ENCODE assay signal across 25 cellular contexts in the genomic region with DNA sequence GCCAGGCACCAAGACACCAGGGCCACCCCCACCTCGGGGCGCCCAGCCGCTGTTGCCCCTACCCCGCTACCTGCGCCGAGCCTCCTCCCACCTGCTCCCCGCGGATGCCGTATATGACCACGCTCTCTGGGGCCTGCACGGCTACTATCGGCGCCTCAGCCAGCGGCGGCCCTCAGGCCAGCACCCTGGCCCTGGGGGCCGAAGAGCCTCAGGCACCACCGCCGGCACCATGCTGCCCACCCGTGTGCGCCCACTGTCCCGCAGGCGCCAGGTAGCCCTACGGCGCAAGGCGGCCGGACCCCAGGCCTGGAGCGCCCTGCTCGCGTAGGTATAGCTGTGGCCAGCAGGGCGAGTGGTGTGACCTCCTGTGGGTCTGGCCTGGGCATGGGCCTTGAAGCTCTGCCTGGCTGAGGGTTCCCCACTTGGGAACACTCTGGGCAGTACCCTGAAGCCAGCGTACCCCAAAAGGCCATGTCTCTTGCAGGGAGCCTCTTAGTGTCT. TPM values are rescaled to one million over a fixed set of nuclear protein-coding genes. Genes with fewer than 3 reads are reported as not detected.
A peak's percentile ranks its signal among the peaks of the same experiment; 100 is the strongest.
DNase-seq lines count a peak whose midpoint lies in the region; ATAC-seq, FAIRE-seq and TF ChIP-seq lines count a peak whose summit lies in the region.
"Had no signal": no experiment of that assay in that cellular context is flagged by ENCODE, and none has a peak within 500 bp of the region (broad histone marks: within the 10 kb centered on the region; RNA-seq: fewer than 3 reads in every experiment).

No MANE protein-coding gene starts in this region.

- H3K27me3 Mint-ChIP-seq in MCF 10A (ENCODE audit: insufficient read depth, unreplicated experiment): no peaks in the 10 kb centered on the region
- H3K27me3 Mint-ChIP-seq in stimulated activated memory B cell treated with anti-CD40 and anti-IgM and Interleukin-4, amounts not matched to agents 10 μg/mL and 1 μg/mL and 100 μg/mL, for 72 hours: no peaks in the 10 kb centered on the region
- H3K27me3 Mint-ChIP-seq: activated CD4-positive, alpha-beta T cell treated with anti-CD3 and anti-CD28 coated beads, Interleukin-2, amount 10 ng/mL, durations not matched to agents 7 days and 5 days; activated naive CD8-positive, alpha-beta T cell; CD4-positive, CD25-positive, alpha-beta regulatory T cell; T-helper 17 cell had no signal

- H3K79me2 ChIP-seq in OCI-LY1 (ENCODE audit: insufficient read depth, low read length): peaks cover 8% of the 10 kb centered on the region; the same call in 1 of the 2 replicates

- H3K36me3 Mint-ChIP-seq in MCF 10A (ENCODE audit: insufficient read depth, unreplicated experiment): peaks cover 13% of the 10 kb centered on the region
- H3K36me3 Mint-ChIP-seq in stimulated activated memory B cell treated with anti-CD40 and anti-IgM and Interleukin-4, amounts not matched to agents 10 μg/mL and 1 μg/mL and 100 μg/mL, for 72 hours: peaks cover 27% of the 10 kb centered on the region
- H3K36me3 Mint-ChIP-seq: activated naive CD8-positive, alpha-beta T cell had no signal

- peak overlapping the region; percentile 41 to 67 for H3K27ac ChIP-seq in breast epithelium
- H3K27ac ChIP-seq in OCI-LY1 (ENCODE audit: low read depth, low read length, poor library complexity, severe bottlenecking): no peak overlapping the region
- H3K27ac ChIP-seq in kidney (ENCODE audit: low read depth in 2 of 2, low read length in 2 of 2): no peak overlapping the region
- H3K27ac ChIP-seq: colonic mucosa, KMS-11, PC-9 had no signal

- BruUV-seq in MCF 10A (replicated peaks; lab: Mats Ljungman, UMichigan): no TSS peak

- H3K4me2 ChIP-seq in OCI-LY1 (ENCODE audit: low read length): peak overlapping the region; percentile 43; the same call in 1 of the 2 replicates
- H3K4me2 ChIP-seq: KMS-11, PC-9 had no signal

- H2AFZ ChIP-seq in OCI-LY1 (ENCODE audit: low read length): no peak overlapping the region
- H2AFZ ChIP-seq: PC-9 had no signal

- no peak overlapping the region for H3K9ac ChIP-seq in OCI-LY1 (ENCODE audit: low read length)
- no peak overlapping the region for H3K9ac ChIP-seq in kidney (ENCODE audit: low read length in 2 of 2)
- H3K9ac ChIP-seq: KMS-11 had no signal

- DNase-seq in breast epithelium (ENCODE audit: low spot score in 2 of 2) (no peak), MCF 10A (ENCODE audit: unreplicated experiment) (no peak), kidney (peak; percentile 68), NCI-H69 (lab: John Stamatoyannopoulos, UW) (no peak), iPS-NIHi11 (ENCODE audit: low spot score) (no peak)
- DNase-seq: activated CD4-positive, alpha-beta T cell treated with anti-CD3 and anti-CD28 coated beads, Interleukin-2, amount 10 ng/mL, durations not matched to agents 7 days and 5 days; CD4-positive, CD25-positive, alpha-beta regulatory T cell; colonic mucosa; DMS153; mucosa of descending colon; NCI-H1092; NCI-H1930; NCI-H226; PC-9; retina; stimulated activated CD4-positive, alpha-beta T cell treated with anti-CD3 and anti-CD28 coated beads, Interleukin-12 subunit alpha, Interleukin-12 subunit beta, amount 100 ng/mL, for 4 hours; T-helper 17 cell had no signal

- no peaks in the 10 kb centered on the region for H3K36me3 ChIP-seq in breast epithelium
- H3K36me3 ChIP-seq in OCI-LY1 (ENCODE audit: insufficient read depth, low read length): peaks cover 41% of the 10 kb centered on the region; the same call in 1 of the 2 replicates
- H3K36me3 ChIP-seq in kidney (ENCODE audit: control insufficient read depth in 1 of 2, insufficient read depth in 2 of 2, low read length in 2 of 2): peaks cover 4 to 7% of the 10 kb centered on the region in 2 donors
- H3K36me3 ChIP-seq: colonic mucosa had no signal

- H3K9me3 ChIP-seq in breast epithelium: no peaks in the 10 kb centered on the region
- no peaks in the 10 kb centered on the region for H3K9me3 ChIP-seq in OCI-LY1 (ENCODE audit: low read length)
- H3K9me3 ChIP-seq in kidney (ENCODE audit: control insufficient read depth in 1 of 2, low read length in 2 of 2): no peaks in the 10 kb centered on the region
- H3K9me3 ChIP-seq: colonic mucosa, mucosa of descending colon had no signal

- no peak for TF ChIP-seq POLR2A in breast epithelium (IDR thresholded peaks at IDR 0.05)

- POLR2A ChIA-PET in MCF 10A (lab: Yijun Ruan, JAX): interaction anchor here (1.3 kb wide), 1 partner anchor 10 kb away, joined by 3 read pairs; no protein-coding TSS in a partner anchor

- H3K4me3 ChIP-seq in breast epithelium (no peak overlapping the region), OCI-LY1 (ENCODE audit: low read depth, low read length, poor library complexity, severe bottlenecking) (no peak overlapping the region), kidney (ENCODE audit: low read length in 2 of 2) (no peak overlapping the region)
- H3K4me3 ChIP-seq: colonic mucosa, mucosa of descending colon, PC-9 had no signal

- peak; percentile 21 for ATAC-seq in stimulated activated memory B cell treated with anti-CD40 and anti-IgM and Interleukin-4, amounts not matched to agents 10 μg/mL and 1 μg/mL and 100 μg/mL, for 72 hours
- ATAC-seq in HG03520 (IDR thresholded peaks at IDR 0.05; ENCODE audit: unreplicated experiment): no peak

- H3K9me3 Mint-ChIP-seq in MCF 10A (ENCODE audit: unreplicated experiment): no peaks in the 10 kb centered on the region
- no peaks in the 10 kb centered on the region for H3K9me3 Mint-ChIP-seq in stimulated activated memory B cell treated with anti-CD40 and anti-IgM and Interleukin-4, amounts not matched to agents 10 μg/mL and 1 μg/mL and 100 μg/mL, for 72 hours
- H3K9me3 Mint-ChIP-seq: activated CD4-positive, alpha-beta T cell treated with anti-CD3 and anti-CD28 coated beads, Interleukin-2, amount 10 ng/mL, durations not matched to agents 7 days and 5 days; CD4-positive, CD25-positive, alpha-beta regulatory T cell had no signal

- peaks cover 10% of the 10 kb centered on the region for H3K4me1 Mint-ChIP-seq in MCF 10A (ENCODE audit: insufficient read depth, unreplicated experiment)
- peaks cover 18% of the 10 kb centered on the region for H3K4me1 Mint-ChIP-seq in stimulated activated memory B cell treated with anti-CD40 and anti-IgM and Interleukin-4, amounts not matched to agents 10 μg/mL and 1 μg/mL and 100 μg/mL, for 72 hours

- H3K27ac Mint-ChIP-seq in MCF 10A (ENCODE audit: low read depth, unreplicated experiment): no peak overlapping the region
- H3K27ac Mint-ChIP-seq in stimulated activated memory B cell treated with anti-CD40 and anti-IgM and Interleukin-4, amounts not matched to agents 10 μg/mL and 1 μg/mL and 100 μg/mL, for 72 hours: no peak overlapping the region
- H3K27ac Mint-ChIP-seq: activated CD4-positive, alpha-beta T cell treated with anti-CD3 and anti-CD28 coated beads, Interleukin-2, amount 10 ng/mL, durations not matched to agents 7 days and 5 days had no signal

- H4K20me1 ChIP-seq in OCI-LY1 (ENCODE audit: insufficient read depth, low read length): no peaks in the 10 kb centered on the region

- peaks cover 18 to 19% of the 10 kb centered on the region in 2 donors for H3K4me1 ChIP-seq in breast epithelium
- H3K4me1 ChIP-seq in OCI-LY1 (ENCODE audit: insufficient read depth, low read length, severe bottlenecking): peaks cover 33% of the 10 kb centered on the region
- peaks cover 5 to 28% of the 10 kb centered on the region in 2 donors for H3K4me1 ChIP-seq in kidney (ENCODE audit: control insufficient read depth in 1 of 2, insufficient read depth in 1 of 2, low read depth in 1 of 2, low read length in 2 of 2)

- FAIRE-seq in kidney (lab: Jason Lieb, UNC): no peak
- FAIRE-seq: endometrium, G401.6 had no signal

- TF ChIP-seq CTCF in breast epithelium (IDR thresholded peaks at IDR 0.05) (no peak), MCF 10A (IDR thresholded peaks at IDR 0.05; ENCODE audit: unreplicated experiment) (no peak), OCI-LY1 (IDR thresholded peaks at IDR 0.05; ENCODE audit: low read length) (no peak), kidney (IDR thresholded peaks at IDR 0.05; ENCODE audit: borderline replicate concordance, extremely low read depth, insufficient read depth) (no peak)

- H3K4me3 Mint-ChIP-seq in MCF 10A (ENCODE audit: unreplicated experiment): no peak overlapping the region
- H3K4me3 Mint-ChIP-seq in stimulated activated memory B cell treated with anti-CD40 and anti-IgM and Interleukin-4, amounts not matched to agents 10 μg/mL and 1 μg/mL and 100 μg/mL, for 72 hours: no peak overlapping the region
- H3K4me3 Mint-ChIP-seq: activated CD4-positive, alpha-beta T cell treated with anti-CD3 and anti-CD28 coated beads, Interleukin-2, amount 10 ng/mL, durations not matched to agents 7 days and 5 days; activated naive CD8-positive, alpha-beta T cell had no signal

- no peaks in the 10 kb centered on the region for H3F3A ChIP-seq in OCI-LY1 (ENCODE audit: insufficient read depth, low read length)

- no peaks in the 10 kb centered on the region for H3K9me2 ChIP-seq in OCI-LY1 (ENCODE audit: low read depth, low read length)

- intact Hi-C loops in breast epithelium (cut with DNase I; ENCODE audit: low total_unique reads): no loop called here
- intact Hi-C loops in MCF 10A (cut with micrococcal nuclease): no loop called here
- intact Hi-C loops in kidney (cut with DNase I): no loop called here

- CTCF ChIA-PET in MCF 10A (lab: Yijun Ruan, JAX): interaction anchor here (0.6 to 2.3 kb wide), 7 partner anchors 9 to 1232 kb away, joined by 3 to 7 read pairs (median 4); no protein-coding TSS in a partner anchor

- H3K27me3 ChIP-seq in breast epithelium (no peaks in the 10 kb centered on the region), OCI-LY1 (ENCODE audit: insufficient read depth, low read length) (no peaks in the 10 kb centered on the region)
- H3K27me3 ChIP-seq: colonic mucosa had no signal

RNA-seq across cellular contexts. Expression of a gene that starts 14.8 kb away (rescaled TPM):
- 100 to 1,000 TPM in 1 of 3 donors, 10 to 100 TPM in 2; 20.5 to 115 (median 54.7) TPM for total RNA-seq in breast epithelium
- total RNA-seq in MCF 10A (2022): 0.49 and 1.8 TPM in 2 replicates
- 38.3 TPM for total RNA-seq in kidney
- polyA plus RNA-seq in kidney (ENCODE audit: insufficient read depth, low read depth, low replicate concordance): 26.3 TPM
- polyA plus RNA-seq: CD4-positive, CD25-positive, alpha-beta regulatory T cell had no signal

RNA-seq across cellular contexts. Expression of a gene that starts 19.4 kb away (rescaled TPM):
- total RNA-seq in breast epithelium (10 to 100 TPM; 42.3 to 46.5 (median 46.2) TPM), MCF 10A (2022) (52.8 and 57.9 TPM in 2 replicates), kidney (50.6 TPM)
- 48.5 TPM for polyA plus RNA-seq in kidney (ENCODE audit: insufficient read depth, low read depth, low replicate concordance)

RNA-seq across cellular contexts. Expression of a gene that starts 24.9 kb away (rescaled TPM):
- total RNA-seq in breast epithelium (1 to 10 TPM in 1 of 3 donors, under 1 TPM in 1, not detected in 1; 0.66 to 1.1 TPM), MCF 10A (2022) (not detected in 2 replicates), kidney (0.16 TPM)
- polyA plus RNA-seq in kidney (ENCODE audit: insufficient read depth, low read depth, low replicate concordance): not detected
- polyA plus RNA-seq: liver had no signal

Comparison
In these comparisons a context has a peak if more than half of its experiments do, and no peak if none do; other contexts are left out.
1. H3K27ac ChIP-seq: peak in breast epithelium (2 of 2); none in OCI-LY1 (single experiment) and kidney (0 of 2).